8 cellular contexts compared by ENCODE assay signal in the genomic region with DNA sequence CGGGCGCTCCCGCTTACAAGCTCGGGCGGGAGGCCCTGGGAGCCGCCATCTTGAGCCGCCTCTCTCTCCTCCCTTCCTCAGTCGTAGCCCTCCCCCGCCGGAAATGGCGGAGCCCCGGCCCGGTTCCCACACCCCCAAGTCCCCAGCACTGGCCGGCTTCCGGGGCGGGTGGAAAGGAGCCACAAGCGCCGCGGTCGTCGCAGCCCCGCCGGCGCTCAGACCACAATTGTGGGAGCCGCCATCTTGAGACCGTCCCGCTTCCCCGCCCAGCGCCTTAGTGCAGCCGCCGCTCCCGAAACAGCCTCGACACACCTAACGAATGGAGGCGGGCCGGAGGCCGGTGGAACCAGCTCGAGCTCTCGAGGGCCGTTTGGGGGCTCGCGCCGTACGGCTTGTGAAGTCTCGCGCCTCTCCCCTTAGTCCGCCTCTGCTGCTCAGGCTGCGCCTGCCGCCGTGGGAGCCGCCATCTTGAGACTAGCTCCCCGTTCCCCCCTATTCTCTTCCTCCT. TPM values are rescaled to one million over a fixed set of nuclear protein-coding genes. Genes with fewer than 3 reads are reported as not detected.
DNase-seq lines count a peak whose midpoint lies in the region; ATAC-seq and TF ChIP-seq lines count a peak whose summit lies in the region.

No MANE protein-coding gene starts in this region.

- H3K4me1 Mint-ChIP-seq in CD4-positive, alpha-beta T cell (ENCODE audit: low read depth), result peaks cover 53% of the 10 kb centered on the region

- peak overlapping the region; percentile 98 for H3K27ac Mint-ChIP-seq in CD4-positive, alpha-beta T cell

- H4K20me1 ChIP-seq in OCI-LY1 (ENCODE audit: insufficient read depth, low read length), result no peaks in the 10 kb centered on the region

- CTCF ChIA-PET in CD4-positive, alpha-beta T cell (lab: Charles Lee), result interaction anchor here (1.5 kb wide), 1 partner anchor 24 kb away, joined by 3 read pairs; no protein-coding TSS in a partner anchor

- peak overlapping the region; percentile 98 for H3K27ac ChIP-seq in CD4-positive, alpha-beta T cell (ENCODE audit: low read depth, low read length)
- peak overlapping the region; percentile 97 for H3K27ac ChIP-seq in OCI-LY1 (ENCODE audit: low read depth, low read length, poor library complexity, severe bottlenecking)

- peak overlapping the region; percentile 87 for H3K9ac ChIP-seq in OCI-LY1 (ENCODE audit: low read length)

- H3K27me3 Mint-ChIP-seq in CD4-positive, alpha-beta T cell, result no peaks in the 10 kb centered on the region

- no peak for TF ChIP-seq CTCF in CD4-positive, alpha-beta T cell (IDR thresholded peaks at IDR 0.05)
- TF ChIP-seq CTCF in OCI-LY1 (IDR thresholded peaks at IDR 0.05; ENCODE audit: low read length) (no peak), epithelial cell of esophagus (IDR thresholded peaks at IDR 0.05; ENCODE audit: insufficient read depth, low read depth, low read length, missing control alignments) (no peak)

- ATAC-seq in CD4-positive, alpha-beta T cell (ENCODE audit: poor library complexity), result peak; percentile 32
- peak; percentile 37 for ATAC-seq in GM19455 (IDR thresholded peaks at IDR 0.05; ENCODE audit: unreplicated experiment)

- H3K79me2 ChIP-seq in OCI-LY1 (ENCODE audit: insufficient read depth, low read length), result peaks cover 35% of the 10 kb centered on the region

- H3K36me3 Mint-ChIP-seq in CD4-positive, alpha-beta T cell (ENCODE audit: low read depth), result peaks cover 32% of the 10 kb centered on the region

- no peaks in the 10 kb centered on the region for H3F3A ChIP-seq in OCI-LY1 (ENCODE audit: insufficient read depth, low read length)

- no peaks in the 10 kb centered on the region for H3K27me3 ChIP-seq in CD4-positive, alpha-beta T cell (ENCODE audit: control insufficient read depth, insufficient read depth, low read length)
- no peaks in the 10 kb centered on the region for H3K27me3 ChIP-seq in OCI-LY1 (ENCODE audit: insufficient read depth, low read length)

- POLR2A ChIA-PET in CD4-positive, alpha-beta T cell (lab: Charles Lee), result interaction anchor here (0.6 to 6.6 kb wide), 27 partner anchors 10 to 1029 kb away, joined by 3 to 163 read pairs (median 4); partner anchors contain the start of genes ARHGAP4, EMD, G6PD and IDH3G

- DNase-seq in CD4-positive, alpha-beta T cell, result peak; percentile 72 to 92 (median 85)
- DNase-seq in HT-29 (ENCODE audit: low spot score) (peak; percentile 97), activated T-cell treated with anti-CD3 and anti-CD28 coated beads for 24 hours (ENCODE audit: low read depth) (peak; percentile 79), epithelial cell of esophagus (ENCODE audit: low read depth) (peak; percentile 89), mucosa of gallbladder (ENCODE audit: low spot score) (peak; percentile 92)
- peak; percentile 88 for DNase-seq in stimulated activated CD8-positive, alpha-beta memory T cell treated with anti-CD3 and anti-CD28 coated beads, Interleukin-4, amount 100 ng/mL, for 24 hours (ENCODE audit: low read depth)

- no peaks in the 10 kb centered on the region for H3K9me3 ChIP-seq in CD4-positive, alpha-beta T cell (ENCODE audit: control insufficient read depth, low read length)
- H3K9me3 ChIP-seq in OCI-LY1 (ENCODE audit: low read length), result no peaks in the 10 kb centered on the region

- intact Hi-C loops in CD4-positive, alpha-beta T cell (cut with DNase I, micrococcal nuclease), result loop anchor here in 1 of 2 experiments (2.0 kb wide), 1 partner anchor 400 kb away; no protein-coding TSS in a partner anchor

- peak overlapping the region; percentile 100 for H3K4me3 Mint-ChIP-seq in CD4-positive, alpha-beta T cell

- H3K4me3 ChIP-seq in OCI-LY1 (ENCODE audit: low read depth, low read length, poor library complexity, severe bottlenecking) (peak overlapping the region; percentile 93), epithelial cell of esophagus (ENCODE audit: low read length) (peak overlapping the region; percentile 77)

- H3K9me2 ChIP-seq in OCI-LY1 (ENCODE audit: low read depth, low read length), result no peaks in the 10 kb centered on the region

- H3K4me2 ChIP-seq in OCI-LY1 (ENCODE audit: low read length), result peak overlapping the region; percentile 99

- H3K36me3 ChIP-seq in OCI-LY1 (ENCODE audit: insufficient read depth, low read length), result peaks cover 21% of the 10 kb centered on the region; the same call in 1 of the 2 replicates

- H3K9me3 Mint-ChIP-seq in CD4-positive, alpha-beta T cell, result no peaks in the 10 kb centered on the region

- H3K4me1 ChIP-seq in OCI-LY1 (ENCODE audit: insufficient read depth, low read length, severe bottlenecking), result peaks cover 49% of the 10 kb centered on the region

- H2AFZ ChIP-seq in OCI-LY1 (ENCODE audit: low read length), result no peak overlapping the region

RNA-seq across cellular contexts. Expression of gene HCFC1, which starts 0.4 kb away (rescaled TPM):
- 10 to 100 TPM; 45.9 to 50.2 TPM for total RNA-seq in CD4-positive, alpha-beta T cell
- 106 and 124 TPM in 2 replicates for total RNA-seq in HT-29 (2014; rRNA removed; shearing (Covaris generic))
- 69.5 TPM for total RNA-seq in mucosa of gallbladder

RNA-seq across cellular contexts. Expression of gene TMEM187, which starts 1.4 kb away (rescaled TPM):
- 1 to 10 TPM; 1.4 to 2.0 TPM for total RNA-seq in CD4-positive, alpha-beta T cell
- total RNA-seq in HT-29 (2014; rRNA removed; shearing (Covaris generic)), result 21.4 and 23.4 TPM in 2 replicates
- 14.4 TPM for total RNA-seq in mucosa of gallbladder

RNA-seq across cellular contexts. Expression of gene RENBP, which starts 26.7 kb away (rescaled TPM):
- total RNA-seq in CD4-positive, alpha-beta T cell, result 1 to 10 TPM; 8.6 to 9.3 TPM
- total RNA-seq in HT-29 (2014; rRNA removed; shearing (Covaris generic)), result 0.08 and 0.91 TPM in 2 replicates
- total RNA-seq in mucosa of gallbladder, result 19.5 TPM

RNA-seq across cellular contexts. Expression of gene NAA10, which starts 36.3 kb away (rescaled TPM):
- 10 to 100 TPM; 41.5 to 42.0 TPM for total RNA-seq in CD4-positive, alpha-beta T cell
- 304 and 321 TPM in 2 replicates for total RNA-seq in HT-29 (2014; rRNA removed; shearing (Covaris generic))
- total RNA-seq in mucosa of gallbladder, result 81.6 TPM

RNA-seq across cellular contexts. Expression of gene ARHGAP4, which starts 45.1 kb away (rescaled TPM):
- total RNA-seq in CD4-positive, alpha-beta T cell, result 100 to 1,000 TPM; 456 to 463 TPM
- 3.4 and 6.5 TPM in 2 replicates for total RNA-seq in HT-29 (2014; rRNA removed; shearing (Covaris generic))
- total RNA-seq in mucosa of gallbladder, result 53.8 TPM

Comparison
In these comparisons a context has a peak if more than half of its experiments do, and no peak if none do; other contexts are left out.
1. Peak in every context shown above with its lines: DNase-seq, ATAC-seq, H3K4me3 ChIP-seq and H3K27ac ChIP-seq.